ENCODE assay signal across 31 cellular contexts in genomic region chr2:135994281-135994680, GRCh38.
"Had no signal": no experiment of that assay in that cellular context is flagged by ENCODE, and none has a peak within 500 bp of the region (broad histone marks: within the 10 kb centered on the region; RNA-seq: fewer than 3 reads in every experiment).

No MANE protein-coding gene starts in this region.

- DNase-seq: activated CD4-positive, alpha-beta memory T cell treated with anti-CD3 and anti-CD28 coated beads, Interleukin-2, amount 10 ng/mL, durations not matched to agents 7 days and 5 days; activated CD4-positive, alpha-beta T cell treated with anti-CD3 and anti-CD28 coated beads for 1 hour; activated CD4-positive, alpha-beta T cell treated with anti-CD3 and anti-CD28 coated beads for 36 hours; activated CD4-positive, alpha-beta T cell treated with anti-CD3 and anti-CD28 coated beads for 48 hours; activated CD4-positive, alpha-beta T cell treated with anti-CD3 and anti-CD28 coated beads, Interleukin-2, amount 10 ng/mL, durations not matched to agents 7 days and 5 days; activated CD4-positive, alpha-beta T cell treated with anti-CD3 and anti-CD28 coated beads, Interleukin-2, amount 50 U/mL, for 48 hours; activated CD4-positive, CD25-positive, alpha-beta regulatory T cell; activated CD8-positive, alpha-beta memory T cell treated with anti-CD3 and anti-CD28 coated beads for 24 hours; activated CD8-positive, alpha-beta memory T cell treated with anti-CD3 and anti-CD28 coated beads, Interleukin-2, amount 10 ng/mL, durations not matched to agents 7 days and 5 days; activated effector memory CD4-positive, alpha-beta T cell treated with Interleukin-2 at 50 U/mL for 16 hours; activated gamma-delta T cell; activated naive CD4-positive, alpha-beta T cell treated with anti-CD3 and anti-CD28 coated beads, Interleukin-2, amount 10 ng/mL, durations not matched to agents 7 days and 5 days; activated naive CD4-positive, alpha-beta T cell treated with Interleukin-2 at 50 U/mL for 16 hours; activated naive CD8-positive, alpha-beta T cell treated with anti-CD3 and anti-CD28 coated beads, Interleukin-2, amount 10 ng/mL, durations not matched to agents 7 days and 5 days; activated naive CD8-positive, alpha-beta T cell treated with anti-CD3 and anti-CD28 coated beads, Interleukin-2, amount 50 U/mL, for 24 hours; activated T-cell treated with anti-CD3 and anti-CD28 coated beads for 4 hours; activated T-cell treated with anti-CD3 and anti-CD28 coated beads, Interleukin-2, amount 50 U/mL, for 1 hour; activated T-cell treated with anti-CD3 and anti-CD28 coated beads, Interleukin-2, amount 50 U/mL, for 4 hours; activated T-cell treated with anti-CD3 and anti-CD28 coated beads, Interleukin-2, amount 50 U/mL, for 72 hours; amygdala; anterior cingulate cortex; caudate nucleus; cerebellar nuclear complex; T-helper 1 cell; T-helper 2 cell; T-helper 9 cell; WERI-Rb-1 had no signal

- H3K27me3 ChIP-seq: ascending aorta, cardiac muscle cell had no signal

- H3K9me3 ChIP-seq: ascending aorta had no signal

- H3K36me3 ChIP-seq: ascending aorta, cardiac muscle cell, WERI-Rb-1 had no signal

- H3K4me3 ChIP-seq: ascending aorta, cardiac muscle cell had no signal

- H3K27ac ChIP-seq: ascending aorta, cardiac muscle cell, WERI-Rb-1 had no signal

- FAIRE-seq: bronchial epithelial cell, TTC549 had no signal

- H3K4me1 ChIP-seq: ascending aorta had no signal
